In the genomic region with DNA sequence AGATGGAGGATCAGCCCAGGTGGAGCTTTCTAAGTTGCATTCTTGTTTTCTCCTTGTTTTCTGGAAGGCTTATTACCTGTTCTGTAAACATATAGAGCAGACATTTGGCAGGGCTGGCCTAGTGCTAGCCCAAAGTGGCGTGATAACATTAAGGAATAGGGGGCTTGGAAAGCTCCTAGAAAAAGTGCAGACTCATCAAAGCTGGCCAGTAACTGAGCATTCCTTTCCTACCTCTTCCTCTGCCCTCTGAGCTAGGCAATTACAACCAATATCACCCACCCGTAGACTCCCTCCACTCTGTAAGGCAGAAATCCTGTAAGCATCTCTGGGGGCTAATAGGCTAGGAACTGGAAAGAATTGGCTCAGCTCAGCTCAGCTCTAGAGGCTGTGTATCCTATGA, we compare ENCODE assay signal across 1 cellular context.
A peak's percentile ranks its signal among the peaks of the same experiment; 100 is the strongest.
TF ChIP-seq lines count a peak whose summit lies in the region.

No MANE protein-coding gene starts in this region.

TF ChIP-seq in K562, 482 proteins besides CTCF, POLR2A, EP300 and RAD21 (continued from another document):
- peak; percentile 56 for TF ChIP-seq ZNF316 (IDR thresholded peaks at IDR 0.05)
